8 cellular contexts compared by ENCODE assay signal in genomic region chr20:52312131-52312729, GRCh38.
A peak's percentile ranks its signal among the peaks of the same experiment; 100 is the strongest.
DNase-seq lines count a peak whose midpoint lies in the region; ATAC-seq and TF ChIP-seq lines count a peak whose summit lies in the region.

No MANE protein-coding gene starts in this region.

- TF ChIP-seq EP300 in tibial nerve (IDR thresholded peaks at IDR 0.05), result no peak

- no peaks in the 10 kb centered on the region for H3K27me3 ChIP-seq in tibial nerve

- in situ Hi-C loops in Caki2 (cut with HindIII; ENCODE audit: low pct_unique_long_range_greater_than_20kb, low sequenced_read_pairs), result no loop called here

- WGBS in tibial nerve, 2 donors, result 66 to 69% methylated on average over 2 of the region's 2 CpGs

- H3K27me3 Mint-ChIP-seq in HFFc6 (ENCODE audit: insufficient read depth), result peaks cover 6% of the 10 kb centered on the region
- H3K27me3 Mint-ChIP-seq in activated CD4-positive, alpha-beta T cell treated with anti-CD3 and anti-CD28 coated beads, Interleukin-2, amount 10 ng/mL, durations not matched to agents 24 days and 14 days, result peaks cover 2% of the 10 kb centered on the region

- DNase-seq in Caki2 (ENCODE audit: low read depth) (peak; percentile 69), HFFc6 (peak; percentile 45), NCI-H460 (ENCODE audit: extremely low read depth, low read depth) (peak; percentile 68), epithelial cell of esophagus (ENCODE audit: low read depth) (peak; percentile 71), myocyte (ENCODE audit: low read depth) (peak; percentile 78), tibial nerve (ENCODE audit: low spot score in 2 of 2) (peak in 1 of 2 donors; percentile 57)
- peak; percentile 86 for DNase-seq in activated CD4-positive, alpha-beta T cell treated with anti-CD3 and anti-CD28 coated beads, Interleukin-2, amount 10 ng/mL, durations not matched to agents 24 days and 14 days

- peaks cover 5% of the 10 kb centered on the region; the same call in 1 of the 2 replicates for H3K9me3 Mint-ChIP-seq in HFFc6
- no peaks in the 10 kb centered on the region for H3K9me3 Mint-ChIP-seq in activated CD4-positive, alpha-beta T cell treated with anti-CD3 and anti-CD28 coated beads, Interleukin-2, amount 10 ng/mL, durations not matched to agents 24 days and 14 days

- no peak overlapping the region for H3K4me3 Mint-ChIP-seq in HFFc6
- H3K4me3 Mint-ChIP-seq in activated CD4-positive, alpha-beta T cell treated with anti-CD3 and anti-CD28 coated beads, Interleukin-2, amount 10 ng/mL, durations not matched to agents 24 days and 14 days, result no peak overlapping the region

- no peak for ATAC-seq in HG03460 (IDR thresholded peaks at IDR 0.05; ENCODE audit: unreplicated experiment)

- no peak overlapping the region for H3K27ac Mint-ChIP-seq in HFFc6
- H3K27ac Mint-ChIP-seq in activated CD4-positive, alpha-beta T cell treated with anti-CD3 and anti-CD28 coated beads, Interleukin-2, amount 10 ng/mL, durations not matched to agents 24 days and 14 days, result no peak overlapping the region

- TF ChIP-seq POLR2A in tibial nerve (IDR thresholded peaks at IDR 0.05), result no peak

- H3K4me1 ChIP-seq in tibial nerve, result peaks cover 0 to 17% (median 0%) of the 10 kb centered on the region in 4 donors

- H3K9me3 ChIP-seq in tibial nerve, result peaks cover 0 to 3% (median 0%) of the 10 kb centered on the region in 4 donors

- H3K4me1 Mint-ChIP-seq in HFFc6 (ENCODE audit: low read depth), result peaks cover 6% of the 10 kb centered on the region; the same call in 1 of the 2 replicates
- peaks cover 6% of the 10 kb centered on the region for H3K4me1 Mint-ChIP-seq in activated CD4-positive, alpha-beta T cell treated with anti-CD3 and anti-CD28 coated beads, Interleukin-2, amount 10 ng/mL, durations not matched to agents 24 days and 14 days

- no peak overlapping the region for H3K27ac ChIP-seq in tibial nerve

- H3K4me3 ChIP-seq in epithelial cell of esophagus (ENCODE audit: low read length), result no peak overlapping the region
- H3K4me3 ChIP-seq in tibial nerve, result no peak overlapping the region

- H3K36me3 Mint-ChIP-seq in HFFc6 (ENCODE audit: low read depth), result no peaks in the 10 kb centered on the region
- no peaks in the 10 kb centered on the region for H3K36me3 Mint-ChIP-seq in activated CD4-positive, alpha-beta T cell treated with anti-CD3 and anti-CD28 coated beads, Interleukin-2, amount 10 ng/mL, durations not matched to agents 24 days and 14 days (ENCODE audit: low read depth)

- TF ChIP-seq CTCF in HFFc6 (IDR thresholded peaks at IDR 0.05) (peak; percentile 88), epithelial cell of esophagus (IDR thresholded peaks at IDR 0.05; ENCODE audit: insufficient read depth, low read depth, low read length, missing control alignments) (peak; percentile 81), tibial nerve (IDR thresholded peaks at IDR 0.05) (peak; percentile 56 to 69 (median 65))

- intact Hi-C loops in activated CD4-positive, alpha-beta T cell treated with anti-CD3 and anti-CD28 coated beads, Interleukin-2, amount 10 ng/mL, durations not matched to agents 24 days and 14 days (cut with micrococcal nuclease), result loop anchor here (1.0 to 10.0 kb wide), 3 partner anchors 67 to 1623 kb away; no protein-coding TSS in a partner anchor

- H3K36me3 ChIP-seq in tibial nerve, result no peaks in the 10 kb centered on the region
